In genomic region chr6:40719671-40720374, GRCh38 we compare ENCODE assay signal across 1 cellular context.
TF ChIP-seq lines count a peak whose summit lies in the region.

No MANE protein-coding gene starts in this region.

TF ChIP-seq in GM12878, 131 proteins besides CTCF, POLR2A, EP300 and RAD21 (continued from another document):
- TF ChIP-seq ZBTB40 (IDR thresholded peaks at IDR 0.05; ENCODE audit: borderline replicate concordance): no peak
- TF ChIP-seq HSF1 (IDR thresholded peaks at IDR 0.05; ENCODE audit: low read depth, low read length): no peak
- no peak for TF ChIP-seq ZNF622 (IDR thresholded peaks at IDR 0.05)
- no peak for TF ChIP-seq SREBF2 (IDR thresholded peaks at IDR 0.05; ENCODE audit: low read length)
- TF ChIP-seq FOXK2 (IDR thresholded peaks at IDR 0.05): no peak
- TF ChIP-seq RCOR1 (conservative IDR thresholded peaks at IDR 0.05; ENCODE audit: low read depth, low read length): no peak
- no peak for TF ChIP-seq STAT3 (IDR thresholded peaks at IDR 0.05; ENCODE audit: low read depth, low read length)
- peak; percentile 92 for TF ChIP-seq NBN (IDR thresholded peaks at IDR 0.05)
- peak; percentile 37; the same call in 1 of the 2 replicates for TF ChIP-seq NFIC (IDR thresholded peaks at IDR 0.05; ENCODE audit: low read depth, low read length)
- no peak for TF ChIP-seq IRF3 (IDR thresholded peaks at IDR 0.05)
- no peak for TF ChIP-seq HCFC1 (IDR thresholded peaks at IDR 0.05; ENCODE audit: low read length)
- no peak for TF ChIP-seq FOXM1 (IDR thresholded peaks at IDR 0.05; ENCODE audit: low read depth, low read length)
- TF ChIP-seq ZNF217 (IDR thresholded peaks at IDR 0.05): no peak
